In the genomic region with DNA sequence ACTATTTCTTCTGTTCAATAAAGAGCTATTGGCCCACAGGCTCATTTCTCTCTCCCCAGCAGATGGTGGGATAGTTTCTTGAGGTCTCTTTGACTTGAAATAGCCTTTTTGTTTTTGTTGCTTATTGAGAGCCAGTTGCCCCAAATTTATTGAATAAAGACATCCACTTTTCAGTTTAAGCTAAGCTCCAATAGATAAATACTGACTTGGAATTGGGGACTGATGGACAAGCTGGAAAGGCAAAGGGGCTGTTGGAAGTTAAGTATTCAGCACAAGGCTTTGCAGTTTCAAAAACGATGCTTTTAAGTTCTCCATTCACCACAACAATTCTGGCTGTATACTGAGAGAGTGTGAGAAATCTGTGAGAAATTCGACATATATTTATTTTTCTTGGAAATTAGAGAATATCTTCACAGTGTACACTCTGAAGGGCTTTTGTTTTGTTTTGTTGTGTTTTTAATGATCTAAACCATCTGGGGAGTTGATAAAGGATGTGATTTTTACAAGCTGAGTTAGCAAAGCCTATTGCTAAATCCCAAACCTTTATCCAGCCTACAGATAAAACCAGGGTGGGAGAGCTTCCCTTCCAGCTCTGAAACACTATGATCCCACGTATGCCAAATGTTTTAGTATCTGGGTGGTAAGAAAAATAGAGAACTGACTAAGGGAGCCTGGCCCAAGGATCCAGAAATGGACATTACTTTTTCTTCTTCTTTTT, we compare ENCODE assay signal across 13 cellular contexts.
DNase-seq lines count a peak whose midpoint lies in the region; ATAC-seq and TF ChIP-seq lines count a peak whose summit lies in the region.
"Had no signal": no experiment of that assay in that cellular context is flagged by ENCODE, and none has a peak within 500 bp of the region (broad histone marks: within the 10 kb centered on the region; RNA-seq: fewer than 3 reads in every experiment).

No MANE protein-coding gene starts in this region.

- intact Hi-C loops in tibial artery (cut with DNase I; ENCODE audit: low total_unique reads): loop anchor here (10.0 kb wide), 1 partner anchor 775 kb away; no protein-coding TSS in a partner anchor
- intact Hi-C loops in adrenal gland (cut with DNase I): no loop called here

- peaks cover 9% of the 10 kb centered on the region for H3K27me3 Mint-ChIP-seq in activated T-helper 17 cell treated with anti-CD3 and anti-CD28 coated beads, Interleukin-2, amount 50 U/mL, for 72 hours

- TF ChIP-seq POLR2A in adrenal gland (IDR thresholded peaks at IDR 0.05): no peak

- 42 to 56% (median 53%) methylated on average over 3 of the region's 3 CpGs for WGBS in adrenal gland, 4 donors

- H2AFZ ChIP-seq in fibroblast of lung (ENCODE audit: low read length): no peak overlapping the region
- H2AFZ ChIP-seq: parathyroid adenoma had no signal

- no peak overlapping the region for H3K4me3 ChIP-seq in fibroblast of lung (replicated peaks in 1 of 4; ENCODE audit: control extremely low read depth in 1 of 4, insufficient read depth in 1 of 4, low read depth in 3 of 4, low read length in 4 of 4)
- no peak overlapping the region for H3K4me3 ChIP-seq in muscle layer of duodenum (ENCODE audit: low read depth in 1 of 2, low read length in 2 of 2)
- H3K4me3 ChIP-seq in tibial artery: no peak overlapping the region
- no peak overlapping the region for H3K4me3 ChIP-seq in adrenal gland

- ATAC-seq in activated T-helper 17 cell treated with anti-CD3 and anti-CD28 coated beads, Interleukin-2, amount 50 U/mL, for 72 hours (replicated peaks): no peak
- ATAC-seq: esophagus mucosa, GM12878 had no signal

- no peaks in the 10 kb centered on the region for H3K27me3 ChIP-seq in fibroblast of lung (ENCODE audit: control insufficient read depth, insufficient read depth, low read length)
- H3K27me3 ChIP-seq in muscle layer of duodenum (ENCODE audit: low read depth, low read length): no peaks in the 10 kb centered on the region
- H3K27me3 ChIP-seq in tibial artery: no peaks in the 10 kb centered on the region
- no peaks in the 10 kb centered on the region for H3K27me3 ChIP-seq in adrenal gland
- H3K27me3 ChIP-seq: tibial nerve had no signal

- H3K36me3 ChIP-seq in fibroblast of lung (ENCODE audit: control insufficient read depth, insufficient read depth, low read length): no peaks in the 10 kb centered on the region
- no peaks in the 10 kb centered on the region for H3K36me3 ChIP-seq in muscle layer of duodenum (ENCODE audit: control insufficient read depth in 1 of 2, insufficient read depth in 2 of 2, low read length in 2 of 2)
- no peaks in the 10 kb centered on the region for H3K36me3 ChIP-seq in tibial artery
- no peaks in the 10 kb centered on the region for H3K36me3 ChIP-seq in adrenal gland (replicated peaks in 1 of 2)
- H3K36me3 ChIP-seq: tibial nerve had no signal

- DNase-seq in NCI-H2196 treated with DMSO at 0.1 percent for 48 hours (lab: John Stamatoyannopoulos, UW; ENCODE audit: unreplicated experiment) (peak; percentile 25), NCI-H2196 (lab: John Stamatoyannopoulos, UW; ENCODE audit: unreplicated experiment) (no peak), fibroblast of lung (ENCODE audit: low read depth in 2 of 2) (peak; percentile 74 to 78), tibial artery (no peak), NCI-H2107 (lab: John Stamatoyannopoulos, UW) (no peak), adrenal gland (no peak)
- DNase-seq: HFFc6 had no signal

- no peak overlapping the region for H3K4me2 ChIP-seq in fibroblast of lung (ENCODE audit: extremely low read depth, insufficient read depth, low read length)

- TF ChIP-seq CTCF in fibroblast of lung (conservative IDR thresholded peaks at IDR 0.05 in 1 of 2, IDR thresholded peaks at IDR 0.05 in 1 of 2; ENCODE audit: low read depth in 1 of 2, low read length in 2 of 2): no peak
- no peak for TF ChIP-seq CTCF in tibial artery (IDR thresholded peaks at IDR 0.05)
- no peak for TF ChIP-seq CTCF in adrenal gland (IDR thresholded peaks at IDR 0.05)

- H3K9me3 ChIP-seq in fibroblast of lung (ENCODE audit: control insufficient read depth, insufficient read depth, low read depth, low read length): no peaks in the 10 kb centered on the region
- no peaks in the 10 kb centered on the region for H3K9me3 ChIP-seq in muscle layer of duodenum (ENCODE audit: control insufficient read depth in 1 of 2, low read length in 2 of 2)
- no peaks in the 10 kb centered on the region for H3K9me3 ChIP-seq in tibial artery
- no peaks in the 10 kb centered on the region for H3K9me3 ChIP-seq in adrenal gland (replicated peaks in 1 of 3)
- H3K9me3 ChIP-seq: tibial nerve had no signal

- H4K20me1 ChIP-seq in fibroblast of lung (ENCODE audit: control insufficient read depth, extremely low read depth, insufficient read depth, low read length): no peaks in the 10 kb centered on the region

- no peaks in the 10 kb centered on the region for H3K36me3 Mint-ChIP-seq in activated T-helper 17 cell treated with anti-CD3 and anti-CD28 coated beads, Interleukin-2, amount 50 U/mL, for 72 hours (ENCODE audit: low read depth)

- no peaks in the 10 kb centered on the region for H3K9me3 Mint-ChIP-seq in activated T-helper 17 cell treated with anti-CD3 and anti-CD28 coated beads, Interleukin-2, amount 50 U/mL, for 72 hours
- H3K9me3 Mint-ChIP-seq: HFFc6 had no signal

- no peaks in the 10 kb centered on the region for H3K4me1 Mint-ChIP-seq in activated T-helper 17 cell treated with anti-CD3 and anti-CD28 coated beads, Interleukin-2, amount 50 U/mL, for 72 hours

- H3K27ac ChIP-seq in fibroblast of lung (ENCODE audit: insufficient read depth, low read length) (no peak overlapping the region), muscle layer of duodenum (ENCODE audit: low read length) (peak overlapping the region; percentile 4), tibial artery (peak overlapping the region; percentile 77 to 88), adrenal gland (peak overlapping the region in 1 of 5 donors; percentile 62)

- H3K4me1 ChIP-seq in fibroblast of lung (ENCODE audit: control insufficient read depth, extremely low read depth, insufficient read depth, low read length) (no peaks in the 10 kb centered on the region), muscle layer of duodenum (ENCODE audit: control insufficient read depth in 1 of 2, insufficient read depth in 2 of 2, low read length in 2 of 2) (peaks cover 3 to 7% of the 10 kb centered on the region in 2 donors), tibial artery (peaks cover 0 to 41% (median 20%) of the 10 kb centered on the region in 4 donors), adrenal gland (replicated peaks in 1 of 2) (peaks cover 0 to 5% of the 10 kb centered on the region in 2 donors)
- H3K4me1 ChIP-seq: parathyroid adenoma had no signal

- H3K27ac Mint-ChIP-seq in activated T-helper 17 cell treated with anti-CD3 and anti-CD28 coated beads, Interleukin-2, amount 50 U/mL, for 72 hours: no peak overlapping the region
- H3K27ac Mint-ChIP-seq: HFFc6 had no signal

- no peak overlapping the region for H3K9ac ChIP-seq in fibroblast of lung (ENCODE audit: insufficient read depth, low read length)
- H3K9ac ChIP-seq: parathyroid adenoma had no signal

- H3K79me2 ChIP-seq in fibroblast of lung (ENCODE audit: control insufficient read depth, insufficient read depth, low read length): no peaks in the 10 kb centered on the region
- H3K79me2 ChIP-seq: parathyroid adenoma had no signal

- no peak overlapping the region for H3K4me3 Mint-ChIP-seq in activated T-helper 17 cell treated with anti-CD3 and anti-CD28 coated beads, Interleukin-2, amount 50 U/mL, for 72 hours
- H3K4me3 Mint-ChIP-seq: HFFc6 had no signal

Comparison
In these comparisons a context has a peak if more than half of its experiments do, and no peak if none do; other contexts are left out.
1. DNase-seq: peak in NCI-H2196 treated with DMSO at 0.1 percent for 48 hours (single experiment) and fibroblast of lung (2 of 2); none in NCI-H2196 (single experiment), tibial artery (0 of 2), NCI-H2107 (single experiment) and adrenal gland (0 of 7).